In the genomic region with DNA sequence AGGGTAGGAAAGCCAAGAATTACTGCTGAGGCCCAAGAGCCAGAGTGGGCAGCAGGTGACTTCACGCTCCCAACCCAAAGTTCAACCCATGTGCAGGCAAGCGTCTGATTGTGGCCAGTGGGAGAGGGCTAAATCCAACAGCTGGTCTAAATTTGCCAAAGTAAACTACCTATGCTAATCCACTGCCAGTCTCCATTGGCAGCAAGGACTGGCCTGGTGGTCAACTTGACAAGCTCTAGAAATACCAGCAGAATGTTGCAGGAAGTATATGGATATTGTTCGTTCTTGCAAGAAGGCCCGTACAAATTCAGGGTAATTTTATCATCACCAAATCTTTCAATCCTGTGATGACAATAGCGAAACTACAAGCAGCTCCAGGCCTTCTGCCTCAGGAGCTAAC, we compare ENCODE assay signal across 9 cellular contexts. TPM values are rescaled to one million over a fixed set of nuclear protein-coding genes. Genes with fewer than 3 reads are reported as not detected.
A peak's percentile ranks its signal among the peaks of the same experiment; 100 is the strongest.
DNase-seq lines count a peak whose midpoint lies in the region; ATAC-seq, FAIRE-seq and TF ChIP-seq lines count a peak whose summit lies in the region.
"Had no signal": no experiment of that assay in that cellular context is flagged by ENCODE, and none has a peak within 500 bp of the region (broad histone marks: within the 10 kb centered on the region; RNA-seq: fewer than 3 reads in every experiment).

No MANE protein-coding gene starts in this region.

- H3K4me3 ChIP-seq in mammary epithelial cell (replicated peaks in 1 of 3; ENCODE audit: insufficient read depth in 1 of 3, low read depth in 2 of 3, low read length in 3 of 3), result no peak overlapping the region
- H3K4me3 ChIP-seq in astrocyte (ENCODE audit: insufficient read depth, low read depth, low read length), result no peak overlapping the region
- peak overlapping the region in 2 of 4 donors; percentile 6 to 90 for H3K4me3 ChIP-seq in tibial nerve

- TF ChIP-seq CTCF in MCF 10A (IDR thresholded peaks at IDR 0.05; ENCODE audit: unreplicated experiment) (no peak), mammary epithelial cell (conservative IDR thresholded peaks at IDR 0.05 in 1 of 2, IDR thresholded peaks at IDR 0.05 in 1 of 2; ENCODE audit: extremely low read depth in 1 of 2, insufficient read depth in 1 of 2, low read depth in 1 of 2, low read length in 2 of 2) (no peak), astrocyte (IDR thresholded peaks at IDR 0.05; ENCODE audit: insufficient read depth, low read depth, low read length) (no peak), tibial nerve (IDR thresholded peaks at IDR 0.05) (no peak)

- H3K27ac Mint-ChIP-seq in MCF 10A (ENCODE audit: low read depth, unreplicated experiment) (peak overlapping the region; percentile 82), astrocyte (ENCODE audit: unreplicated experiment) (no peak overlapping the region), memory B cell (peak overlapping the region; percentile 28)

- intact Hi-C loops in MCF 10A (cut with micrococcal nuclease), result no loop called here
- intact Hi-C loops in mammary epithelial cell (cut with micrococcal nuclease), result loop anchor here (2.0 kb wide), 1 partner anchor 42 kb away; no protein-coding TSS in a partner anchor

- TF ChIP-seq POLR2A in tibial nerve (IDR thresholded peaks at IDR 0.05), result no peak

- POLR2A ChIA-PET in MCF 10A (lab: Yijun Ruan, JAX), result interaction anchor here (0.5 to 8.6 kb wide), 13 partner anchors 10 to 315 kb away, joined by 3 to 263 read pairs (median 5); partner anchors contain the start of genes EPHX1, LEFTY2, PYCR2 and SRP9

- no peak for ATAC-seq in memory B cell (ENCODE audit: low read depth)
- no peak for ATAC-seq in GM21825 (IDR thresholded peaks at IDR 0.05; ENCODE audit: unreplicated experiment)

- H3K9me3 Mint-ChIP-seq in MCF 10A (ENCODE audit: unreplicated experiment), result no peaks in the 10 kb centered on the region
- H3K9me3 Mint-ChIP-seq in astrocyte (ENCODE audit: unreplicated experiment), result no peaks in the 10 kb centered on the region
- H3K9me3 Mint-ChIP-seq in memory B cell, result no peaks in the 10 kb centered on the region

- TF ChIP-seq EP300 in tibial nerve (IDR thresholded peaks at IDR 0.05), result no peak

- no peak for FAIRE-seq in astrocyte (lab: Jason Lieb, UNC)

- H4K20me1 ChIP-seq in mammary epithelial cell (ENCODE audit: insufficient read depth, low read length), result peaks cover 2% of the 10 kb centered on the region
- H4K20me1 ChIP-seq in astrocyte (ENCODE audit: insufficient read depth, low read length), result peaks cover 49% of the 10 kb centered on the region

- dilution Hi-C loops in mammary epithelial cell (cut with HindIII; ENCODE audit: low sequenced_read_pairs), result loop anchor here (5.0 kb wide), 2 partner anchors 42 to 92 kb away; partner anchors contain the start of gene PYCR2

- H3K4me1 ChIP-seq in mammary epithelial cell (ENCODE audit: insufficient read depth, low read length), result peaks cover 32% of the 10 kb centered on the region
- H3K4me1 ChIP-seq in astrocyte (ENCODE audit: insufficient read depth, low read length), result peaks cover 9% of the 10 kb centered on the region
- H3K4me1 ChIP-seq in tibial nerve, result peaks cover 0 to 62% (median 34%) of the 10 kb centered on the region in 4 donors

- CTCF ChIA-PET in MCF 10A (lab: Yijun Ruan, JAX) (interaction anchor here (0.7 to 6.7 kb wide), 18 partner anchors 9 to 498 kb away, joined by 3 to 43 read pairs (median 6); partner anchors contain the start of genes EPHX1, PYCR2 and SRP9), mammary epithelial cell (lab: Charles Lee; ENCODE audit: low non-redundant PET) (no interaction called here)

- 73% methylated on average over 4 of the region's 5 CpGs for WGBS in mammary epithelial cell (ENCODE audit: low coverage, missing lambda C conversion rate)
- 61 to 73% methylated on average over 5 of the region's 5 CpGs for WGBS in tibial nerve, 2 donors

- H3K4me2 ChIP-seq in mammary epithelial cell (ENCODE audit: insufficient read depth, low read depth, low read length) (no peak overlapping the region), astrocyte (ENCODE audit: low read length) (peak overlapping the region; percentile 93)

- H2AFZ ChIP-seq in mammary epithelial cell (ENCODE audit: low read depth, low read length), result no peak overlapping the region
- H2AFZ ChIP-seq in astrocyte (ENCODE audit: low read depth, low read length), result no peak overlapping the region

- peaks cover 59% of the 10 kb centered on the region for H3K4me1 Mint-ChIP-seq in MCF 10A (ENCODE audit: insufficient read depth, unreplicated experiment)
- peaks cover 7% of the 10 kb centered on the region for H3K4me1 Mint-ChIP-seq in astrocyte (ENCODE audit: low read depth, unreplicated experiment)
- peaks cover 44% of the 10 kb centered on the region for H3K4me1 Mint-ChIP-seq in memory B cell

- DNase-seq in MCF 10A (ENCODE audit: unreplicated experiment), result no peak
- no peak for DNase-seq in mammary epithelial cell
- no peak for DNase-seq in astrocyte (ENCODE audit: low read depth)
- no peak for DNase-seq in memory B cell (ENCODE audit: low spot score in 2 of 2)
- DNase-seq in tibial nerve (ENCODE audit: low spot score in 2 of 2), result no peak
- DNase-seq in NCI-H2081 (lab: John Stamatoyannopoulos, UW), result no peak
- DNase-seq in H4 (ENCODE audit: low spot score), result no peak
- DNase-seq: NCI-H1105 had no signal

- peaks cover 11% of the 10 kb centered on the region for H3K79me2 ChIP-seq in mammary epithelial cell (ENCODE audit: insufficient read depth, low read length)
- H3K79me2 ChIP-seq in astrocyte (ENCODE audit: insufficient read depth, low read length), result no peaks in the 10 kb centered on the region

- no peak overlapping the region for H3K9ac ChIP-seq in mammary epithelial cell (ENCODE audit: insufficient read depth, low read length)
- H3K9ac ChIP-seq in astrocyte (ENCODE audit: low read length), result no peak overlapping the region

- H3K27me3 ChIP-seq in mammary epithelial cell (ENCODE audit: insufficient read depth, low read length) (no peaks in the 10 kb centered on the region), astrocyte (ENCODE audit: insufficient read depth, low read length) (no peaks in the 10 kb centered on the region), tibial nerve (no peaks in the 10 kb centered on the region)

- H3K27ac ChIP-seq in mammary epithelial cell (ENCODE audit: insufficient read depth, low read depth, low read length), result no peak overlapping the region
- no peak overlapping the region for H3K27ac ChIP-seq in astrocyte (ENCODE audit: low read depth, low read length)
- H3K27ac ChIP-seq in tibial nerve, result peak overlapping the region in 3 of 4 donors; percentile 89 to 92 (median 91)

- H3K27me3 Mint-ChIP-seq in MCF 10A (ENCODE audit: insufficient read depth, unreplicated experiment), result no peaks in the 10 kb centered on the region
- H3K27me3 Mint-ChIP-seq in astrocyte (ENCODE audit: low read depth, unreplicated experiment), result peaks cover 2% of the 10 kb centered on the region
- no peaks in the 10 kb centered on the region for H3K27me3 Mint-ChIP-seq in memory B cell

- H3K4me3 Mint-ChIP-seq in MCF 10A (ENCODE audit: unreplicated experiment) (peak overlapping the region; percentile 91), astrocyte (ENCODE audit: unreplicated experiment) (peak overlapping the region; percentile 89), memory B cell (peak overlapping the region; percentile 92)

- in situ Hi-C loops in mammary epithelial cell (cut with MboI; ENCODE audit: low sequenced_read_pairs in 2 of 2), result no loop called here

- H3K36me3 Mint-ChIP-seq in MCF 10A (ENCODE audit: insufficient read depth, unreplicated experiment) (peaks cover 14% of the 10 kb centered on the region), astrocyte (ENCODE audit: low read depth, unreplicated experiment) (peaks cover 1% of the 10 kb centered on the region), memory B cell (peaks cover 5% of the 10 kb centered on the region)

- no peaks in the 10 kb centered on the region for H3K9me3 ChIP-seq in mammary epithelial cell (replicated peaks; ENCODE audit: insufficient read depth, low read length)
- no peaks in the 10 kb centered on the region for H3K9me3 ChIP-seq in astrocyte (ENCODE audit: insufficient read depth, low read depth, low read length)
- H3K9me3 ChIP-seq in tibial nerve, result no peaks in the 10 kb centered on the region

- H3K36me3 ChIP-seq in mammary epithelial cell (ENCODE audit: insufficient read depth, low read length), result no peaks in the 10 kb centered on the region
- H3K36me3 ChIP-seq in astrocyte (ENCODE audit: insufficient read depth, low read length), result no peaks in the 10 kb centered on the region
- H3K36me3 ChIP-seq in tibial nerve, result peaks cover 0 to 15% (median 0%) of the 10 kb centered on the region in 3 donors

- TSS peak; percentile 36 for BruUV-seq in MCF 10A (replicated peaks; lab: Mats Ljungman, UMichigan)
- BruUV-seq in mammary epithelial cell (replicated peaks; lab: Mats Ljungman, UMichigan), result no TSS peak

RNA-seq across cellular contexts. Expression of gene TMEM63A, which starts 1.5 kb away (rescaled TPM):
- 52.1 and 71.2 TPM in 2 replicates for total RNA-seq in MCF 10A (2022)
- 10 to 100 TPM; 25.2 to 37.3 TPM for total RNA-seq in mammary epithelial cell
- 17.7 TPM for polyA plus RNA-seq in mammary epithelial cell
- polyA minus RNA-seq in mammary epithelial cell, result 20.1 TPM
- total RNA-seq in astrocyte, result 28.7 and 29.0 TPM in 2 replicates
- 10 to 100 TPM; 63.2 to 91.5 (median 66.7) TPM for total RNA-seq in tibial nerve
- total RNA-seq in H4 (2014; rRNA removed; shearing (Covaris generic)), result 4.0 and 6.8 TPM in 2 replicates

RNA-seq across cellular contexts. Expression of gene LEFTY1, which starts 8.3 kb away (rescaled TPM):
- total RNA-seq in MCF 10A (2022) (not detected in 2 replicates), mammary epithelial cell (not detected), astrocyte (4.2 and 11.8 TPM in 2 replicates), tibial nerve (under 1 TPM in 1 of 4 donors, not detected in 3; 0.20 TPM)
- not detected for polyA plus RNA-seq in mammary epithelial cell
- not detected for polyA minus RNA-seq in mammary epithelial cell
- total RNA-seq in H4 (2014; rRNA removed; shearing (Covaris generic)), result 0.50 TPM in 1 of 2 replicates, not detected in the other

RNA-seq across cellular contexts. Expression of gene PYCR2, which starts 43.4 kb away (rescaled TPM):
- total RNA-seq in MCF 10A (2022) (172 and 173 TPM in 2 replicates), mammary epithelial cell (10 to 100 TPM; 64.2 to 73.1 TPM), astrocyte (38.1 and 39.8 TPM in 2 replicates), tibial nerve (10 to 100 TPM; 54.2 to 80.8 (median 59.0) TPM)
- 73.6 TPM for polyA plus RNA-seq in mammary epithelial cell
- polyA minus RNA-seq in mammary epithelial cell, result 83.2 TPM
- total RNA-seq in H4 (2014; rRNA removed; shearing (Covaris generic)), result 37.2 and 38.6 TPM in 2 replicates

Comparison
In these comparisons a context has a peak if more than half of its experiments do, and no peak if none do; other contexts are left out.
1. H3K27ac ChIP-seq: peak in tibial nerve (3 of 4); none in mammary epithelial cell (single experiment) and astrocyte (single experiment).
2. Peak in every context shown above with its lines, with median percentiles within 50 percentile points of each other: H3K4me3 Mint-ChIP-seq.